Comparison of ENCODE assay signal across 12 cellular contexts in the genomic region with DNA sequence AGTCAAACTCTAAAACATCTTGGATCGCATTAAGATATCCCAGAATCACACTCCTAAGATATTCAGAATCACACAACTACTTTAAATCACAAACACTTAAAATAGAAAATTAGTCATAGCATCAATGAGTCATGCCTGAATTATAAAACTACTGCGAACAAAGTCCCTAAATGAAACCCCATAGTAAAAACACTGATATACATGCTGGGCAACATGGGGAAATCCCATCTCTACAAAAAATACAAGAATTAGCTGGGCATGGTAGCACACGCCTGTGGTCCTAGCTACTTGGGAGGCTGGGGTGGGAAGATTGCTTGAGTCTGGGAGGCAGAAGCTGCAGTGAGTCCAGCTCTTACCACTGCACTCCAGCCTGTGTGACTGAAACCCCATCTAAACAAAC.
DNase-seq lines count a peak whose midpoint lies in the region; ATAC-seq, FAIRE-seq and TF ChIP-seq lines count a peak whose summit lies in the region.
"Had no signal": no experiment of that assay in that cellular context is flagged by ENCODE, and none has a peak within 500 bp of the region (broad histone marks: within the 10 kb centered on the region; RNA-seq: fewer than 3 reads in every experiment).

No MANE protein-coding gene starts in this region.

- intact Hi-C loops in HepG2 (cut with micrococcal nuclease; ENCODE audit: unreplicated experiment) (loop anchor here (5.0 to 10.0 kb wide), 2 partner anchors 465 to 552 kb away; partner anchors contain the start of gene SCN3A), aorta (cut with DNase I) (loop anchor here (1.0 to 10.0 kb wide), 5 partner anchors 42 to 465 kb away; partner anchors contain the start of genes COBLL1 (in 2 of the 2) and SCN3A (in 1 of the 2))

- CTCF ChIA-PET in HepG2 (lab: Yijun Ruan, JAX; ENCODE audit: low intra/inter-chr PET ratio, low total read pairs) = no interaction called here

- H3K9me3 ChIP-seq in liver (ENCODE audit: control insufficient read depth in 4 of 4, low read length in 3 of 4) (no peaks in the 10 kb centered on the region), HepG2 (ENCODE audit: low read length) (no peaks in the 10 kb centered on the region), aorta (ENCODE audit: control insufficient read depth, low read length) (no peaks in the 10 kb centered on the region)

- in situ Hi-C loops in HepG2 (cut with HindIII; ENCODE audit: extremely low pct_ligation_motif_present, low pct_unique_long_range_greater_than_20kb) (loop anchor here (5.0 kb wide), 2 partner anchors 102 to 177 kb away; partner anchors contain the start of gene COBLL1), astrocyte of the spinal cord (cut with HindIII; ENCODE audit: low sequenced_read_pairs) (no loop called here)

- no peaks in the 10 kb centered on the region for H3K27me3 ChIP-seq in liver (ENCODE audit: control insufficient read depth in 4 of 4, insufficient read depth in 4 of 4, low read length in 3 of 4)
- no peaks in the 10 kb centered on the region for H3K27me3 ChIP-seq in HepG2 (ENCODE audit: control insufficient read depth in 1 of 2, insufficient read depth in 2 of 2, low read length in 2 of 2)
- no peaks in the 10 kb centered on the region for H3K27me3 ChIP-seq in aorta (ENCODE audit: control insufficient read depth in 1 of 2, insufficient read depth in 2 of 2, low read length in 1 of 2)

- POLR2A ChIA-PET in HepG2 (lab: Yijun Ruan, JAX) = no interaction called here

- TF ChIP-seq EP300 in HepG2 (IDR thresholded peaks at IDR 0.05; ENCODE audit: low read depth in 2 of 2, low read length in 2 of 2) = no peak
- TF ChIP-seq EP300 in HepG2 (CRISPR knock-in tag; IDR thresholded peaks at IDR 0.05; ENCODE audit: borderline replicate concordance) = no peak

- H3K27ac ChIP-seq in liver (ENCODE audit: low read depth in 1 of 2, low read length in 2 of 2) (peak overlapping the region; percentile 34 to 51), HepG2 (ENCODE audit: extremely low read length, insufficient read depth, low read length) (no peak overlapping the region), aorta (ENCODE audit: low read depth in 1 of 2, low read length in 2 of 2) (peak overlapping the region in 1 of 2 donors; percentile 57)

- no peak overlapping the region for H2AFZ ChIP-seq in HepG2 (ENCODE audit: low read length)

- DNase-seq in HepG2 (ENCODE audit: low spot score) (no peak), astrocyte of the spinal cord (ENCODE audit: low read depth, low spot score) (peak; percentile 79), lung microvascular endothelial cell (ENCODE audit: low read depth in 2 of 2) (peak; percentile 9 to 72), aorta (no peak), activated gamma-delta T cell treated with Interleukin-2 at 50 U/mL for 16 hours (no peak), HuH-7 (ENCODE audit: low spot score) (no peak)
- DNase-seq: CD8-positive, alpha-beta T cell; KBM-7; naive thymus-derived CD8-positive, alpha-beta T cell; NCI-H526 had no signal

- no peak for TF ChIP-seq RAD21 in liver (IDR thresholded peaks at IDR 0.05)
- TF ChIP-seq RAD21 in HepG2 (CRISPR knock-in tag; IDR thresholded peaks at IDR 0.05) = no peak

- ATAC-seq in HepG2 = no peak
- ATAC-seq in aorta (ENCODE audit: low FRiP score) = peak; percentile 71
- no peak for ATAC-seq in GM21723 (IDR thresholded peaks at IDR 0.05; ENCODE audit: unreplicated experiment)
- ATAC-seq: CD8-positive, alpha-beta T cell had no signal

- no peak for FAIRE-seq in HepG2 (lab: Jason Lieb, UNC)

- TF ChIP-seq CTCF in liver (IDR thresholded peaks at IDR 0.05; ENCODE audit: low read depth, low read length, missing input control) = no peak
- no peak for TF ChIP-seq CTCF in HepG2 (CRISPR knock-in tag; IDR thresholded peaks at IDR 0.05)
- TF ChIP-seq CTCF in astrocyte of the spinal cord (IDR thresholded peaks at IDR 0.05; ENCODE audit: low read depth, low read length) = no peak

- H3K79me2 ChIP-seq in HepG2 (ENCODE audit: insufficient read depth, low read length) = peaks cover 41% of the 10 kb centered on the region

- WGBS in liver = 77% methylated on average over 3 of the region's 3 CpGs
- 96% methylated on average over 3 of the region's 3 CpGs for WGBS in HepG2 (ENCODE audit: low lambda C conversion rate)
- WGBS in aorta, 2 donors = 10 to 15% methylated on average over 3 of the region's 3 CpGs

- H3K4me1 ChIP-seq in liver (ENCODE audit: control insufficient read depth in 4 of 4, insufficient read depth in 4 of 4, low read length in 3 of 4) (peaks cover 2 to 24% (median 17%) of the 10 kb centered on the region in 4 donors), HepG2 (ENCODE audit: insufficient read depth, low read length) (peaks cover 87% of the 10 kb centered on the region), aorta (ENCODE audit: control insufficient read depth in 1 of 2, insufficient read depth in 2 of 2, low read length in 2 of 2) (peaks cover 0 to 2% of the 10 kb centered on the region in 2 donors)

- H4K20me1 ChIP-seq in HepG2 (ENCODE audit: insufficient read depth, low read length) = no peaks in the 10 kb centered on the region

- no peak overlapping the region for H3K4me3 ChIP-seq in liver (ENCODE audit: low read depth in 1 of 3, low read length in 3 of 3)
- no peak overlapping the region for H3K4me3 ChIP-seq in HepG2 (replicated peaks in 1 of 3; ENCODE audit: insufficient read depth in 1 of 3, low read depth in 2 of 3, low read length in 3 of 3)
- no peak overlapping the region for H3K4me3 ChIP-seq in astrocyte of the spinal cord (ENCODE audit: low read depth, low read length)
- H3K4me3 ChIP-seq in aorta (ENCODE audit: low read length in 2 of 2) = no peak overlapping the region

- no TSS peak for BruUV-seq in HepG2 (replicated peaks; lab: Mats Ljungman, UMichigan)

- TF ChIP-seq POLR2A in HepG2 (IDR thresholded peaks at IDR 0.05; ENCODE audit: insufficient read depth in 1 of 2, low read depth in 2 of 2, low read length in 2 of 2) = no peak

- no peaks in the 10 kb centered on the region for H3K36me3 ChIP-seq in liver (ENCODE audit: control insufficient read depth in 4 of 4, insufficient read depth in 3 of 4, low read depth in 1 of 4, low read length in 3 of 4)
- peaks cover 1 to 12% of the 10 kb centered on the region in 2 experiments; a peak in 3 of 5 replicates for H3K36me3 ChIP-seq in HepG2 (replicated peaks in 1 of 2; ENCODE audit: control insufficient read depth in 1 of 2, insufficient read depth in 2 of 2, low read length in 2 of 2)
- H3K36me3 ChIP-seq in aorta (ENCODE audit: control insufficient read depth in 1 of 2, insufficient read depth in 2 of 2, low read length in 1 of 2) = peaks cover 0 to 2% of the 10 kb centered on the region in 2 donors

- H3K9ac ChIP-seq in liver (ENCODE audit: low read depth in 1 of 2, low read length in 2 of 2) (peak overlapping the region in 1 of 2 donors; percentile 2), HepG2 (ENCODE audit: insufficient read depth, low read depth, low read length) (no peak overlapping the region)

- H3K4me2 ChIP-seq in HepG2 (ENCODE audit: low read depth, low read length) = no peak overlapping the region

TF ChIP-seq in liver, 16 proteins besides CTCF, POLR2A, EP300 and RAD21:
- TF ChIP-seq EGR1 (IDR thresholded peaks at IDR 0.05; ENCODE audit: low read depth in 2 of 2) (no peak), JUND (IDR thresholded peaks at IDR 0.05) (peak; percentile 49 to 77)

TF ChIP-seq in HepG2, 621 proteins besides CTCF, POLR2A, EP300 and RAD21:
- TF ChIP-seq NR0B2 (CRISPR knock-in tag; IDR thresholded peaks at IDR 0.05) (no peak), KDM3A (CRISPR knock-in tag; IDR thresholded peaks at IDR 0.05; ENCODE audit: low read depth) (no peak), FOXP1 (IDR thresholded peaks at IDR 0.05) (no peak), FOXP1 (CRISPR knock-in tag; IDR thresholded peaks at IDR 0.05) (no peak), MTF2 (CRISPR knock-in tag; IDR thresholded peaks at IDR 0.05; ENCODE audit: borderline replicate concordance) (no peak), FOXJ3 (CRISPR knock-in tag; IDR thresholded peaks at IDR 0.05; ENCODE audit: borderline replicate concordance) (no peak), ZNF703 (CRISPR knock-in tag; IDR thresholded peaks at IDR 0.05; ENCODE audit: borderline replicate concordance) (no peak), ZNF557 (CRISPR knock-in tag; IDR thresholded peaks at IDR 0.05) (no peak), TCF12 (IDR thresholded peaks at IDR 0.05) (no peak), TCF12 (CRISPR knock-in tag; IDR thresholded peaks at IDR 0.05) (no peak), E2F2 (CRISPR knock-in tag; IDR thresholded peaks at IDR 0.05; ENCODE audit: borderline replicate concordance) (no peak), RELA (CRISPR knock-in tag; IDR thresholded peaks at IDR 0.05) (no peak), GPN1 (CRISPR knock-in tag; IDR thresholded peaks at IDR 0.05; ENCODE audit: borderline replicate concordance) (no peak)

Comparison
In these comparisons a context has a peak if more than half of its experiments do, and no peak if none do; other contexts are left out.
1. DNase-seq: peak in astrocyte of the spinal cord (single experiment) and lung microvascular endothelial cell (2 of 2); none in HepG2 (single experiment), aorta (0 of 2), activated gamma-delta T cell treated with Interleukin-2 at 50 U/mL for 16 hours (single experiment) and HuH-7 (single experiment).